Comparison of ENCODE assay signal across 8 cellular contexts in genomic region chr6:43426928-43427405, GRCh38. TPM values are rescaled to one million over a fixed set of nuclear protein-coding genes. Genes with fewer than 3 reads are reported as not detected.
A peak's percentile ranks its signal among the peaks of the same experiment; 100 is the strongest.
DNase-seq lines count a peak whose midpoint lies in the region; ATAC-seq, FAIRE-seq and TF ChIP-seq lines count a peak whose summit lies in the region.

No MANE protein-coding gene starts in this region.

- no peak for TF ChIP-seq POLR2A in GM12892 (IDR thresholded peaks at IDR 0.05; ENCODE audit: low read depth, low read length)

- H3F3A ChIP-seq in OCI-LY1 (ENCODE audit: insufficient read depth, low read length): no peaks in the 10 kb centered on the region

- no peaks in the 10 kb centered on the region for H3K27me3 ChIP-seq in CD8-positive, alpha-beta memory T cell (ENCODE audit: insufficient read depth, low read length, poor library complexity, severe bottlenecking)
- H3K27me3 ChIP-seq in OCI-LY1 (ENCODE audit: insufficient read depth, low read length) (no peaks in the 10 kb centered on the region), endodermal cell (ENCODE audit: control insufficient read depth, insufficient read depth, low read length, poor library complexity, severe bottlenecking) (no peaks in the 10 kb centered on the region), osteoblast (ENCODE audit: insufficient read depth, low read length) (no peaks in the 10 kb centered on the region)

- H3K9ac ChIP-seq in OCI-LY1 (ENCODE audit: low read length): peak overlapping the region; percentile 97
- H3K9ac ChIP-seq in endodermal cell (ENCODE audit: extremely low read depth, low read length, poor library complexity, severe bottlenecking): no peak overlapping the region

- no peaks in the 10 kb centered on the region for H3K36me3 ChIP-seq in CD8-positive, alpha-beta memory T cell (ENCODE audit: insufficient read depth, low read length)
- H3K36me3 ChIP-seq in OCI-LY1 (ENCODE audit: insufficient read depth, low read length) (peaks cover 5% of the 10 kb centered on the region; the same call in 1 of the 2 replicates), endodermal cell (ENCODE audit: control insufficient read depth, insufficient read depth, low read length) (no peaks in the 10 kb centered on the region), osteoblast (ENCODE audit: insufficient read depth, low read length) (peaks cover 9% of the 10 kb centered on the region)

- peak overlapping the region; percentile 85 to 99 (median 97) for H3K27ac Mint-ChIP-seq in CD8-positive, alpha-beta memory T cell
- peak overlapping the region; percentile 98 for H3K27ac Mint-ChIP-seq in endodermal cell

- no peak for ATAC-seq in HG02852 (IDR thresholded peaks at IDR 0.05; ENCODE audit: unreplicated experiment)

- H2AFZ ChIP-seq in OCI-LY1 (ENCODE audit: low read length) (peak overlapping the region; percentile 50; the same call in 1 of the 2 replicates), osteoblast (ENCODE audit: low read length) (peak overlapping the region; percentile 85)

- H4K20me1 ChIP-seq in OCI-LY1 (ENCODE audit: insufficient read depth, low read length) (no peaks in the 10 kb centered on the region), osteoblast (ENCODE audit: insufficient read depth, low read length) (peaks cover 4% of the 10 kb centered on the region)

- H3K36me3 Mint-ChIP-seq in CD8-positive, alpha-beta memory T cell: peaks cover 0 to 19% (median 0%) of the 10 kb centered on the region in 3 donors
- H3K36me3 Mint-ChIP-seq in endodermal cell (ENCODE audit: low read depth): peaks cover 8% of the 10 kb centered on the region

- H3K27me3 Mint-ChIP-seq in CD8-positive, alpha-beta memory T cell: peaks cover 0 to 2% of the 10 kb centered on the region in 2 donors
- peaks cover 5% of the 10 kb centered on the region for H3K27me3 Mint-ChIP-seq in endodermal cell (ENCODE audit: insufficient read depth)

- H3K9me2 ChIP-seq in OCI-LY1 (ENCODE audit: low read depth, low read length): no peaks in the 10 kb centered on the region

- H3K4me3 ChIP-seq in CD8-positive, alpha-beta memory T cell (ENCODE audit: low read length): peak overlapping the region; percentile 82
- H3K4me3 ChIP-seq in OCI-LY1 (ENCODE audit: low read depth, low read length, poor library complexity, severe bottlenecking) (peak overlapping the region; percentile 99), endodermal cell (ENCODE audit: low read length) (peak overlapping the region; percentile 85), osteoblast (ENCODE audit: insufficient read depth, low read length) (peak overlapping the region; percentile 88)

- peak in 1 of 5 donors; percentile 4 for DNase-seq in CD8-positive, alpha-beta memory T cell
- DNase-seq in endodermal cell (no peak), osteoblast (ENCODE audit: insufficient read length, low spot score, missing footprints) (no peak), HuH-7 (ENCODE audit: low spot score) (no peak), GM12892 (ENCODE audit: insufficient read length) (no peak)
- DNase-seq in activated CD4-positive, alpha-beta T cell treated with anti-CD3 and anti-CD28 coated beads for 48 hours: no peak

- no peaks in the 10 kb centered on the region for H3K9me3 Mint-ChIP-seq in CD8-positive, alpha-beta memory T cell
- peaks cover 32% of the 10 kb centered on the region for H3K9me3 Mint-ChIP-seq in endodermal cell

- POLR2A ChIA-PET in CD8-positive, alpha-beta memory T cell (lab: Charles Lee): interaction anchor here (0.6 to 2.0 kb wide), 10 partner anchors 11 to 90 kb away, joined by 3 to 9 read pairs (median 4); partner anchors contain the start of genes DLK2, POLR1C, TJAP1 and YIPF3

- peak overlapping the region; percentile 81 for H3K27ac ChIP-seq in CD8-positive, alpha-beta memory T cell (ENCODE audit: low read depth, low read length)
- H3K27ac ChIP-seq in OCI-LY1 (ENCODE audit: low read depth, low read length, poor library complexity, severe bottlenecking): peak overlapping the region; percentile 72
- no peak overlapping the region for H3K27ac ChIP-seq in endodermal cell (ENCODE audit: low read depth, low read length)
- H3K27ac ChIP-seq in osteoblast (ENCODE audit: low read depth, low read length): peak overlapping the region; percentile 56

- H3K4me2 ChIP-seq in OCI-LY1 (ENCODE audit: low read length): peak overlapping the region; percentile 93
- peak overlapping the region; percentile 95 for H3K4me2 ChIP-seq in osteoblast (ENCODE audit: insufficient read depth, low read length)

- no peak for FAIRE-seq in GM12892 (lab: Jason Lieb, UNC)

- H3K4me1 Mint-ChIP-seq in CD8-positive, alpha-beta memory T cell: peaks cover 24 to 36% (median 26%) of the 10 kb centered on the region in 3 donors
- peaks cover 10% of the 10 kb centered on the region for H3K4me1 Mint-ChIP-seq in endodermal cell

- 73 to 78% methylated on average over 11 to 23 of the region's 23 CpGs for WGBS in endodermal cell (ENCODE audit: insufficient coverage in 1 of 2, insufficient read length in 1 of 2), 2 experiments

- peaks cover 16% of the 10 kb centered on the region for H3K4me1 ChIP-seq in CD8-positive, alpha-beta memory T cell (ENCODE audit: insufficient read depth, low read length)
- H3K4me1 ChIP-seq in OCI-LY1 (ENCODE audit: insufficient read depth, low read length, severe bottlenecking) (peaks cover 21% of the 10 kb centered on the region), endodermal cell (ENCODE audit: control insufficient read depth, insufficient read depth, low read length) (no peaks in the 10 kb centered on the region), osteoblast (ENCODE audit: insufficient read depth, low read length) (peaks cover 10% of the 10 kb centered on the region)

- CTCF ChIA-PET in CD8-positive, alpha-beta memory T cell (lab: Charles Lee): interaction anchor here (0.7 to 1.3 kb wide), 8 partner anchors 13 to 1748 kb away, joined by 3 to 6 read pairs (median 3); partner anchors contain the start of gene CRIP3

- H3K9me3 ChIP-seq in CD8-positive, alpha-beta memory T cell (ENCODE audit: low read length): no peaks in the 10 kb centered on the region
- H3K9me3 ChIP-seq in OCI-LY1 (ENCODE audit: low read length): no peaks in the 10 kb centered on the region
- H3K9me3 ChIP-seq in endodermal cell (ENCODE audit: control insufficient read depth, low read length): peaks cover 12% of the 10 kb centered on the region
- no peaks in the 10 kb centered on the region for H3K9me3 ChIP-seq in osteoblast (ENCODE audit: low read depth, low read length)

- TF ChIP-seq CTCF in OCI-LY1 (IDR thresholded peaks at IDR 0.05; ENCODE audit: low read length) (no peak), endodermal cell (conservative IDR thresholded peaks at IDR 0.05) (no peak), osteoblast (IDR thresholded peaks at IDR 0.05; ENCODE audit: extremely low read depth, low read depth, low read length) (no peak)

- peak overlapping the region; percentile 93 to 99 (median 96) for H3K4me3 Mint-ChIP-seq in CD8-positive, alpha-beta memory T cell
- peak overlapping the region; percentile 87 for H3K4me3 Mint-ChIP-seq in endodermal cell

- H3K79me2 ChIP-seq in OCI-LY1 (ENCODE audit: insufficient read depth, low read length) (0 out of 2 replicates have a peak, but pooled peaks cover 7% of the 10 kb centered on the region), osteoblast (ENCODE audit: insufficient read depth, low read length) (peaks cover 31% of the 10 kb centered on the region)

RNA-seq across cellular contexts. Expression of gene ABCC10, which starts 0.4 kb away (rescaled TPM):
- total RNA-seq in CD8-positive, alpha-beta memory T cell: 10 to 100 TPM; 35.8 to 36.4 TPM
- 28.2 TPM for polyA plus RNA-seq in CD8-positive, alpha-beta memory T cell
- total RNA-seq in endodermal cell (10 to 100 TPM; 34.1 to 44.8 TPM), osteoblast (26.4 and 27.1 TPM in 2 replicates)
- polyA plus RNA-seq in endodermal cell (2013, experiment 1 of 2): 26.7 TPM
- polyA plus RNA-seq in endodermal cell (2013, experiment 2 of 2): 25.0 TPM
- polyA plus RNA-seq in GM12892 (2012; ENCODE audit: missing spikeins): 16.8 TPM

RNA-seq across cellular contexts. Expression of gene DLK2, which starts 28.4 kb away (rescaled TPM):
- 1 to 10 TPM; 1.9 TPM for total RNA-seq in CD8-positive, alpha-beta memory T cell
- polyA plus RNA-seq in CD8-positive, alpha-beta memory T cell: 1.4 TPM
- total RNA-seq in endodermal cell (not detected), osteoblast (0.29 TPM in 1 of 2 replicates, not detected in the other)
- 0.68 TPM for polyA plus RNA-seq in endodermal cell (2013, experiment 1 of 2)
- polyA plus RNA-seq in endodermal cell (2013, experiment 2 of 2): 0.46 TPM
- 1.1 TPM for polyA plus RNA-seq in GM12892 (2012; ENCODE audit: missing spikeins)

RNA-seq across cellular contexts. Expression of gene TJAP1, which starts 50.4 kb away (rescaled TPM):
- 10 to 100 TPM; 48.8 to 49.1 TPM for total RNA-seq in CD8-positive, alpha-beta memory T cell
- polyA plus RNA-seq in CD8-positive, alpha-beta memory T cell: 11.8 TPM
- total RNA-seq in endodermal cell (10 to 100 TPM; 44.3 to 50.2 TPM), osteoblast (14.5 and 16.2 TPM in 2 replicates)
- polyA plus RNA-seq in endodermal cell (2013, experiment 1 of 2): 42.1 TPM
- polyA plus RNA-seq in endodermal cell (2013, experiment 2 of 2): 33.3 TPM
- 9.2 TPM for polyA plus RNA-seq in GM12892 (2012; ENCODE audit: missing spikeins)

RNA-seq across cellular contexts. Expression of gene ZNF318, which starts 57.5 kb away (rescaled TPM):
- 10 to 100 TPM; 11.8 to 12.0 TPM for total RNA-seq in CD8-positive, alpha-beta memory T cell
- polyA plus RNA-seq in CD8-positive, alpha-beta memory T cell: 6.4 TPM
- 10 to 100 TPM; 21.3 to 26.4 TPM for total RNA-seq in endodermal cell
- polyA plus RNA-seq in endodermal cell (2013, experiment 1 of 2): 19.0 TPM
- 18.9 TPM for polyA plus RNA-seq in endodermal cell (2013, experiment 2 of 2)
- total RNA-seq in osteoblast: 12.3 and 14.7 TPM in 2 replicates
- polyA plus RNA-seq in GM12892 (2012; ENCODE audit: missing spikeins): 67.8 TPM
